In the genomic region with DNA sequence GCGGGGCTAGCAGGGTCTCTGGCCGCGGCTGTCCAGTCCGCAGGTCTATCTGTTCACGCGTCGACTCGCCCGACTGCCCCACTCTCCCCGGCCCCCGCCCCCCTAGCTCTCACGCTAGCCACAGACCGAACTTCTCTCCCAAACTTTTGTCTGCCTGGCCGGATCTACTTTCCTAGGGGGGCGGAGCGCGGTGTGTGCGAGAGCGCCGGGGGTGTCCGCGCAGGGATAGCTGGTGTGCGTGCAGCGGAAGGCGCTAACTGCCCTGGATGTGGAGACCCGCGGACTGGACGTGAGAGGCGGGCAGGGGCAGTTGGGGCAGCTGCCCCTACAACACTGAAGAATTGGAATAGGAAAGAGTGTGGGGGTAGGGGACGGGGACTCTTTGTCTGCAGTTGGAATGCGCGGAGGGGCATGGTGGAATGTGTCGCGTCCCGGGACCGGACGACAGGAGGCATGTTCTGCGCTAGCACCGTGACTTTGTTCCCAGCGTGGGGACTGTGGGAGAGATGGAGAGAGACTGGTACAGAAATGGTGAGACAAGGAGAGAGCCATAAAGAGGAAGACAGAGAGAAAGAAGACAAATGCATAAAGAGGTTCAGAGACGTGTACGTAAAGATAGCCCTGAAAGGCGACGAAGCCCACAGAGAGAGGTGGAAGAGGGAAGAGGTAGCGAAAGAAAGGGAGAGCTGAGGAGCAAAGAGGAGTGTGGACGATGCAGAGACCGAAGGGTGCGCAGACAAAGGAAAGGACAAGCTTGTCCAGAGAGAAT, we compare ENCODE assay signal across 1 cellular context.
TF ChIP-seq lines count a peak whose summit lies in the region.

A gene (minus strand): TSS at position 75 of the 769 bp plus-strand sequence. CDS start 285 bp downstream, outside the sequence.

TF ChIP-seq in IMR-90, 13 proteins besides CTCF, POLR2A, EP300 and RAD21 (continued from another document):
- TF ChIP-seq BHLHE40 (IDR thresholded peaks at IDR 0.05; ENCODE audit: low read depth, low read length) (peak; percentile 4; the same call in 1 of the 2 replicates), NFE2L2 (IDR thresholded peaks at IDR 0.05; ENCODE audit: low read depth, low read length) (no peak), SMC3 (IDR thresholded peaks at IDR 0.05; ENCODE audit: low read depth, low read length) (0 out of 2 replicates have a peak, but pooled peaks have one; percentile 6), CHD1 (IDR thresholded peaks at IDR 0.05; ENCODE audit: low read depth, low read length) (no peak; the same call in 1 of the 2 replicates), CEBPB (IDR thresholded peaks at IDR 0.05; ENCODE audit: low read depth, low read length) (no peak), RFX5 (IDR thresholded peaks at IDR 0.05; ENCODE audit: low read depth, low read length) (no peak), FOS (IDR thresholded peaks at IDR 0.05; ENCODE audit: low read depth, low read length) (0 out of 2 replicates have a peak, but pooled peaks have one; percentile 12), MXI1 (IDR thresholded peaks at IDR 0.05; ENCODE audit: borderline replicate concordance, low read depth, low read length) (peak; percentile 44; the same call in 1 of the 2 replicates), MAZ (IDR thresholded peaks at IDR 0.05; ENCODE audit: borderline replicate concordance, low read depth, low read length) (peak; percentile 91; the same call in 1 of the 2 replicates), MAFK (IDR thresholded peaks at IDR 0.05; ENCODE audit: low read depth, low read length) (no peak)
- TF ChIP-seq, protein P1, sequence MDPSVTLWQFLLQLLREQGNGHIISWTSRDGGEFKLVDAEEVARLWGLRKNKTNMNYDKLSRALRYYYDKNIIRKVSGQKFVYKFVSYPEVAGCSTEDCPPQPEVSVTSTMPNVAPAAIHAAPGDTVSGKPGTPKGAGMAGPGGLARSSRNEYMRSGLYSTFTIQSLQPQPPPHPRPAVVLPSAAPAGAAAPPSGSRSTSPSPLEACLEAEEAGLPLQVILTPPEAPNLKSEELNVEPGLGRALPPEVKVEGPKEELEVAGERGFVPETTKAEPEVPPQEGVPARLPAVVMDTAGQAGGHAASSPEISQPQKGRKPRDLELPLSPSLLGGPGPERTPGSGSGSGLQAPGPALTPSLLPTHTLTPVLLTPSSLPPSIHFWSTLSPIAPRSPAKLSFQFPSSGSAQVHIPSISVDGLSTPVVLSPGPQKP (IDR thresholded peaks at IDR 0.05; ENCODE audit: borderline replicate concordance, low read depth, low read length): no peak
TF ChIP-seq in IMR-90: peak in this region for 5.
